ENCODE assay signal across 28 cellular contexts in the genomic region with DNA sequence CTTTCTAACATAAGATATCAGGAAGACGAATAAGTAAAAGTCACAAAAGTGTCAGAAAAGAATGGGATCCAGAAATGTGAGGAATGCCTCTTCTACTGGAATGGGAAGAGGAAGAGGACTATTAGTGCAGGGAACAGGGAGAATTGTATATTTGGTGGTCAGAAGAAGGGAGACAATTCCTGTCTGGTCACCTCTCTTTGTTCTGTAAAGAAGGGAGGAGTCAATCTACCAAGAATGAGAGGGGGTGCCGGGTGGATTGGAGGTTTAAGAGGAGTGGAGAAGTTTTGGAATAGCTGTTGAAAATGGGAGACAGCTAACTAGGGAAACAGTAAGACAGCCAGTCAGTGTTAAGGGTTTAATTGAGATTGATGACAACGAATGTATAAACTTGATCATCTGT.
"Had no signal": no experiment of that assay in that cellular context is flagged by ENCODE, and none has a peak within 500 bp of the region (broad histone marks: within the 10 kb centered on the region; RNA-seq: fewer than 3 reads in every experiment).

No MANE protein-coding gene starts in this region.

- H3K27ac ChIP-seq: stomach, suprapubic skin, testis, thoracic aorta, thyroid gland, tibial artery, tibial nerve, transverse colon, upper lobe of left lung, upper lobe of right lung, uterus, vagina had no signal

- H3K4me3 Mint-ChIP-seq: stimulated activated effector memory CD8-positive, alpha-beta T cell treated with anti-CD3 and anti-CD28 coated beads, Interleukin-12 subunit alpha, Interleukin-12 subunit beta, amount 100 ng/mL, for 72 hours; stimulated activated memory B cell treated with anti-CD40 and anti-IgM and Interleukin-4, amounts not matched to agents 10 μg/mL and 1 μg/mL and 100 μg/mL, for 72 hours; stimulated activated naive B cell treated with anti-CD40 and anti-IgM and Interleukin-4, amounts not matched to agents 10 μg/mL and 1 μg/mL and 100 μg/mL, for 72 hours; stimulated activated naive CD8-positive, alpha-beta T cell treated with anti-CD3 and anti-CD28 coated beads, Interleukin-15, amount 100 ng/mL, for 72 hours; stimulated activated naive CD8-positive, alpha-beta T cell treated with anti-CD3 and anti-CD28 coated beads, Interleukin-15, Interleukin-2, amounts not matched to agents 100 ng/mL and 50 ng/mL, for 24 hours; type B pancreatic cell had no signal

- ATAC-seq: stimulated activated effector memory CD8-positive, alpha-beta T cell treated with anti-CD3 and anti-CD28 coated beads, Interleukin-12 subunit alpha, Interleukin-12 subunit beta, amount 100 ng/mL, for 72 hours; stimulated activated memory B cell treated with anti-CD40 and anti-IgM and Interleukin-4, amounts not matched to agents 10 μg/mL and 1 μg/mL and 100 μg/mL, for 72 hours; stimulated activated naive B cell treated with anti-CD40 and anti-IgM and Interleukin-4, amounts not matched to agents 10 μg/mL and 1 μg/mL and 100 μg/mL, for 72 hours; stimulated activated naive CD8-positive, alpha-beta T cell treated with anti-CD3 and anti-CD28 coated beads, Interleukin-15, amount 100 ng/mL, for 72 hours; stimulated activated naive CD8-positive, alpha-beta T cell treated with anti-CD3 and anti-CD28 coated beads, Interleukin-15, Interleukin-2, amounts not matched to agents 100 U/mL and 50 U/mL, for 24 hours; upper lobe of right lung had no signal

- H3K27me3 ChIP-seq: stomach, suprapubic skin, testis, thyroid gland, tibial artery, tibial nerve, transverse colon, upper lobe of left lung, upper lobe of right lung, uterus, vagina had no signal

- H3K36me3 Mint-ChIP-seq: stimulated activated effector memory CD8-positive, alpha-beta T cell treated with anti-CD3 and anti-CD28 coated beads, Interleukin-12 subunit alpha, Interleukin-12 subunit beta, amount 100 ng/mL, for 72 hours; stimulated activated memory B cell treated with anti-CD40 and anti-IgM and Interleukin-4, amounts not matched to agents 10 μg/mL and 1 μg/mL and 100 μg/mL, for 72 hours; stimulated activated naive B cell treated with anti-CD40 and anti-IgM and Interleukin-4, amounts not matched to agents 10 μg/mL and 1 μg/mL and 100 μg/mL, for 72 hours; type B pancreatic cell had no signal

- H3K4me3 ChIP-seq: stomach, suprapubic skin, testis, thoracic aorta, thyroid gland, tibial artery, tibial nerve, transverse colon, upper lobe of left lung, upper lobe of right lung, uterus, vagina had no signal

- H3K36me3 ChIP-seq: stomach, suprapubic skin, thoracic aorta, thyroid gland, tibial artery, tibial nerve, transverse colon, upper lobe of left lung, upper lobe of right lung, uterus, vagina had no signal

- H3K27me3 Mint-ChIP-seq: stimulated activated memory B cell treated with anti-CD40 and anti-IgM and Interleukin-4, amounts not matched to agents 10 μg/mL and 1 μg/mL and 100 μg/mL, for 72 hours; stimulated activated naive B cell treated with anti-CD40 and anti-IgM and Interleukin-4, amounts not matched to agents 10 μg/mL and 1 μg/mL and 100 μg/mL, for 72 hours; stimulated activated naive CD8-positive, alpha-beta T cell treated with anti-CD3 and anti-CD28 coated beads, Interleukin-15, amount 100 ng/mL, for 72 hours; stimulated activated naive CD8-positive, alpha-beta T cell treated with anti-CD3 and anti-CD28 coated beads, Interleukin-15, Interleukin-2, amounts not matched to agents 100 ng/mL and 50 ng/mL, for 24 hours; type B pancreatic cell had no signal

- H3K9me3 Mint-ChIP-seq: stimulated activated effector memory CD8-positive, alpha-beta T cell treated with anti-CD3 and anti-CD28 coated beads, Interleukin-12 subunit alpha, Interleukin-12 subunit beta, amount 100 ng/mL, for 72 hours; stimulated activated memory B cell treated with anti-CD40 and anti-IgM and Interleukin-4, amounts not matched to agents 10 μg/mL and 1 μg/mL and 100 μg/mL, for 72 hours; stimulated activated naive B cell treated with anti-CD40 and anti-IgM and Interleukin-4, amounts not matched to agents 10 μg/mL and 1 μg/mL and 100 μg/mL, for 72 hours; stimulated activated naive CD8-positive, alpha-beta T cell treated with anti-CD3 and anti-CD28 coated beads, Interleukin-15, amount 100 ng/mL, for 72 hours; stimulated activated naive CD8-positive, alpha-beta T cell treated with anti-CD3 and anti-CD28 coated beads, Interleukin-15, Interleukin-2, amounts not matched to agents 100 ng/mL and 50 ng/mL, for 24 hours; type B pancreatic cell had no signal

- H3K27ac Mint-ChIP-seq: stimulated activated effector memory CD8-positive, alpha-beta T cell treated with anti-CD3 and anti-CD28 coated beads, Interleukin-12 subunit alpha, Interleukin-12 subunit beta, amount 100 ng/mL, for 72 hours; stimulated activated memory B cell treated with anti-CD40 and anti-IgM and Interleukin-4, amounts not matched to agents 10 μg/mL and 1 μg/mL and 100 μg/mL, for 72 hours; stimulated activated naive B cell treated with anti-CD40 and anti-IgM and Interleukin-4, amounts not matched to agents 10 μg/mL and 1 μg/mL and 100 μg/mL, for 72 hours; stimulated activated naive CD8-positive, alpha-beta T cell treated with anti-CD3 and anti-CD28 coated beads, Interleukin-15, amount 100 ng/mL, for 72 hours; stimulated activated naive CD8-positive, alpha-beta T cell treated with anti-CD3 and anti-CD28 coated beads, Interleukin-15, Interleukin-2, amounts not matched to agents 100 ng/mL and 50 ng/mL, for 24 hours; type B pancreatic cell had no signal

- H3K4me1 ChIP-seq: suprapubic skin, testis, transverse colon, uterus, vagina had no signal

- H3K9me3 ChIP-seq: stomach, suprapubic skin, testis, thoracic aorta, thyroid gland, tibial artery, tibial nerve, transverse colon, upper lobe of left lung, upper lobe of right lung, uterus, vagina had no signal

- H3K4me1 Mint-ChIP-seq: stimulated activated effector memory CD8-positive, alpha-beta T cell treated with anti-CD3 and anti-CD28 coated beads, Interleukin-12 subunit alpha, Interleukin-12 subunit beta, amount 100 ng/mL, for 72 hours; stimulated activated memory B cell treated with anti-CD40 and anti-IgM and Interleukin-4, amounts not matched to agents 10 μg/mL and 1 μg/mL and 100 μg/mL, for 72 hours; stimulated activated naive B cell treated with anti-CD40 and anti-IgM and Interleukin-4, amounts not matched to agents 10 μg/mL and 1 μg/mL and 100 μg/mL, for 72 hours; stimulated activated naive CD8-positive, alpha-beta T cell treated with anti-CD3 and anti-CD28 coated beads, Interleukin-15, amount 100 ng/mL, for 72 hours had no signal

- DNase-seq: stimulated activated CD4-positive, alpha-beta T cell treated with anti-CD3 and anti-CD28 coated beads, Interleukin-2, amount 100 ng/mL, for 48 hours; stimulated activated CD4-positive, alpha-beta T cell treated with anti-CD3 and anti-CD28 coated beads, Interleukin-4, amount 100 ng/mL, for 1 hour; stimulated activated CD4-positive, alpha-beta T cell treated with anti-CD3 and anti-CD28 coated beads, Interleukin-4, amount 100 ng/mL, for 24 hours; stimulated activated CD4-positive, alpha-beta T cell treated with anti-CD3 and anti-CD28 coated beads, Interleukin-4, amount 100 ng/mL, for 4 hours; stimulated activated CD8-positive, alpha-beta memory T cell treated with anti-CD3 and anti-CD28 coated beads, Interleukin-4, amount 100 ng/mL, for 48 hours; stimulated activated naive B cell treated with anti-CD40 and anti-IgM and Interleukin-4, amounts not matched to agents 10 μg/mL and 1 μg/mL and 100 μg/mL, for 72 hours; stimulated activated naive CD4-positive, alpha-beta T cell; stimulated activated naive CD4-positive, alpha-beta T cell treated with Interleukin-2 at 50 U/mL for 16 hours; stimulated activated naive CD8-positive, alpha-beta T cell treated with anti-CD3 and anti-CD28 coated beads, Interleukin-15, amount 100 ng/mL, for 72 hours; stimulated activated naive CD8-positive, alpha-beta T cell treated with anti-CD3 and anti-CD28 coated beads, Interleukin-15, Interleukin-2, amounts not matched to agents 100 U/mL and 50 U/mL, for 24 hours; stomach; substantia nigra; testis; thyroid gland; tibial artery; transverse colon; trophoblast cell; upper lobe of left lung; upper lobe of right lung; uterus had no signal
